1 cellular context compared by ENCODE assay signal in the genomic region with DNA sequence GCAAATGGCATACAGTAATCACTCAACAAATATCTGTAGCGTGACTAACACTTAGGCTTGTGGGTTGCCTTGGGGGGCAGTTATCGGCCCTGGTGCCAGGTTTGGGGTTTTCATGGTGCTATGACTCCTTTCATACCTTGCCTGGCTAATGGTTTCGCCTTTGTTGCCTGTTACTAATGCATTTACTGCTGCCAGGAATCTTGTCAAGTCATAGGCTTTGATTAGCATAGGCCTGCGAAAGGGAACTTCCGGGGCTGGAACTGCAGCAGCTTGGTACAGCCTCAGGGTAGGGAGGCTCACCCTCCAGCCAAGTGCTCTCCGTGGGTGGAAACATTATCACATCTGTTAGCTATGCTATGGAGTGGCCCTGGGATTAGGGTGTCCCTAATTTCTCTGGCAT.
A peak's percentile ranks its signal among the peaks of the same experiment; 100 is the strongest.
TF ChIP-seq lines count a peak whose summit lies in the region.

No MANE protein-coding gene starts in this region.

TF ChIP-seq in K562, 482 proteins besides CTCF, POLR2A, EP300 and RAD21 (continued from another document):
- TF ChIP-seq TEAD1 (CRISPR knock-in tag; IDR thresholded peaks at IDR 0.05): 0 out of 4 replicates have a peak, but pooled peaks of 1 of the 2 experiments have one; percentile 34
- TF ChIP-seq, protein P1, sequence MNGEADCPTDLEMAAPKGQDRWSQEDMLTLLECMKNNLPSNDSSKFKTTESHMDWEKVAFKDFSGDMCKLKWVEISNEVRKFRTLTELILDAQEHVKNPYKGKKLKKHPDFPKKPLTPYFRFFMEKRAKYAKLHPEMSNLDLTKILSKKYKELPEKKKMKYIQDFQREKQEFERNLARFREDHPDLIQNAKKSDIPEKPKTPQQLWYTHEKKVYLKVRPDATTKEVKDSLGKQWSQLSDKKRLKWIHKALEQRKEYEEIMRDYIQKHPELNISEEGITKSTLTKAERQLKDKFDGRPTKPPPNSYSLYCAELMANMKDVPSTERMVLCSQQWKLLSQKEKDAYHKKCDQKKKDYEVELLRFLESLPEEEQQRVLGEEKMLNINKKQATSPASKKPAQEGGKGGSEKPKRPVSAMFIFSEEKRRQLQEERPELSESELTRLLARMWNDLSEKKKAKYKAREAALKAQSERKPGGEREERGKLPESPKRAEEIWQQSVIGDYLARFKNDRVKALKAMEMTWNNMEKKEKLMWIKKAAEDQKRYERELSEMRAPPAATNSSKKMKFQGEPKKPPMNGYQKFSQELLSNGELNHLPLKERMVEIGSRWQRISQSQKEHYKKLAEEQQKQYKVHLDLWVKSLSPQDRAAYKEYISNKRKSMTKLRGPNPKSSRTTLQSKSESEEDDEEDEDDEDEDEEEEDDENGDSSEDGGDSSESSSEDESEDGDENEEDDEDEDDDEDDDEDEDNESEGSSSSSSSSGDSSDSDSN (IDR thresholded peaks at IDR 0.05; ENCODE audit: borderline replicate concordance in 1 of 2, low read depth in 2 of 2, low read length in 2 of 2): no peak
- TF ChIP-seq, protein P2, sequence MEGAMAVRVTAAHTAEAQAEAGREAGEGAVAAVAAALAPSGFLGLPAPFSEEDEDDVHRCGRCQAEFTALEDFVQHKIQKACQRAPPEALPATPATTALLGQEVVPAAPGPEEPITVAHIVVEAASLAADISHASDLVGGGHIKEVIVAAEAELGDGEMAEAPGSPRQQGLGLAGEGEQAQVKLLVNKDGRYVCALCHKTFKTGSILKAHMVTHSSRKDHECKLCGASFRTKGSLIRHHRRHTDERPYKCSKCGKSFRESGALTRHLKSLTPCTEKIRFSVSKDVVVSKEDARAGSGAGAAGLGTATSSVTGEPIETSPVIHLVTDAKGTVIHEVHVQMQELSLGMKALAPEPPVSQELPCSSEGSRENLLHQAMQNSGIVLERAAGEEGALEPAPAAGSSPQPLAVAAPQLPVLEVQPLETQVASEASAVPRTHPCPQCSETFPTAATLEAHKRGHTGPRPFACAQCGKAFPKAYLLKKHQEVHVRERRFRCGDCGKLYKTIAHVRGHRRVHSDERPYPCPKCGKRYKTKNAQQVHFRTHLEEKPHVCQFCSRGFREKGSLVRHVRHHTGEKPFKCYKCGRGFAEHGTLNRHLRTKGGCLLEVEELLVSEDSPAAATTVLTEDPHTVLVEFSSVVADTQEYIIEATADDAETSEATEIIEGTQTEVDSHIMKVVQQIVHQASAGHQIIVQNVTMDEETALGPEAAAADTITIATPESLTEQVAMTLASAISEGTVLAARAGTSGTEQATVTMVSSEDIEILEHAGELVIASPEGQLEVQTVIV (CRISPR knock-in tag; IDR thresholded peaks at IDR 0.05; ENCODE audit: borderline replicate concordance): no peak
- 0 out of 2 replicates have a peak, but pooled peaks have one; percentile 43 for TF ChIP-seq ZNF584 (CRISPR knock-in tag; IDR thresholded peaks at IDR 0.05; ENCODE audit: low read depth)
- TF ChIP-seq, protein P3, sequence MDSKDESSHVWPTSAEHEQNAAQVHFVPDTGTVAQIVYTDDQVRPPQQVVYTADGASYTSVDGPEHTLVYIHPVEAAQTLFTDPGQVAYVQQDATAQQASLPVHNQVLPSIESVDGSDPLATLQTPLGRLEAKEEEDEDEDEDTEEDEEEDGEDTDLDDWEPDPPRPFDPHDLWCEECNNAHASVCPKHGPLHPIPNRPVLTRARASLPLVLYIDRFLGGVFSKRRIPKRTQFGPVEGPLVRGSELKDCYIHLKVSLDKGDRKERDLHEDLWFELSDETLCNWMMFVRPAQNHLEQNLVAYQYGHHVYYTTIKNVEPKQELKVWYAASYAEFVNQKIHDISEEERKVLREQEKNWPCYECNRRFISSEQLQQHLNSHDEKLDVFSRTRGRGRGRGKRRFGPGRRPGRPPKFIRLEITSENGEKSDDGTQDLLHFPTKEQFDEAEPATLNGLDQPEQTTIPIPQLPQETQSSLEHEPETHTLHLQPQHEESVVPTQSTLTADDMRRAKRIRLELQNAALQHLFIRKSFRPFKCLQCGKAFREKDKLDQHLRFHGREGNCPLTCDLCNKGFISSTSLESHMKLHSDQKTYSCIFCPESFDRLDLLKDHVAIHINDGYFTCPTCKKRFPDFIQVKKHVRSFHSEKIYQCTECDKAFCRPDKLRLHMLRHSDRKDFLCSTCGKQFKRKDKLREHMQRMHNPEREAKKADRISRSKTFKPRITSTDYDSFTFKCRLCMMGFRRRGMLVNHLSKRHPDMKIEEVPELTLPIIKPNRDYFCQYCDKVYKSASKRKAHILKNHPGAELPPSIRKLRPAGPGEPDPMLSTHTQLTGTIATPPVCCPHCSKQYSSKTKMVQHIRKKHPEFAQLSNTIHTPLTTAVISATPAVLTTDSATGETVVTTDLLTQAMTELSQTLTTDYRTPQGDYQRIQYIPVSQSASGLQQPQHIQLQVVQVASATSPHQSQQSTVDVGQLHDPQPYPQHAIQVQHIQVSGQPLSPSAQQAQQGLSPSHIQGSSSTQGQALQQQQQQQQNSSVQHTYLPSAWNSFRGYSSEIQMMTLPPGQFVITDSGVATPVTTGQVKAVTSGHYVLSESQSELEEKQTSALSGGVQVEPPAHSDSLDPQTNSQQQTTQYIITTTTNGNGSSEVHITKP (IDR thresholded peaks at IDR 0.05; ENCODE audit: partially characterized antibody): peak; percentile 67
- TF ChIP-seq SIRT6 (IDR thresholded peaks at IDR 0.05; ENCODE audit: low read depth, low read length): no peak
- 0 out of 2 replicates have a peak, but pooled peaks have one; percentile 24 for TF ChIP-seq DPF2 (IDR thresholded peaks at IDR 0.05)
